ENCODE assay signal across 8 cellular contexts in the genomic region with DNA sequence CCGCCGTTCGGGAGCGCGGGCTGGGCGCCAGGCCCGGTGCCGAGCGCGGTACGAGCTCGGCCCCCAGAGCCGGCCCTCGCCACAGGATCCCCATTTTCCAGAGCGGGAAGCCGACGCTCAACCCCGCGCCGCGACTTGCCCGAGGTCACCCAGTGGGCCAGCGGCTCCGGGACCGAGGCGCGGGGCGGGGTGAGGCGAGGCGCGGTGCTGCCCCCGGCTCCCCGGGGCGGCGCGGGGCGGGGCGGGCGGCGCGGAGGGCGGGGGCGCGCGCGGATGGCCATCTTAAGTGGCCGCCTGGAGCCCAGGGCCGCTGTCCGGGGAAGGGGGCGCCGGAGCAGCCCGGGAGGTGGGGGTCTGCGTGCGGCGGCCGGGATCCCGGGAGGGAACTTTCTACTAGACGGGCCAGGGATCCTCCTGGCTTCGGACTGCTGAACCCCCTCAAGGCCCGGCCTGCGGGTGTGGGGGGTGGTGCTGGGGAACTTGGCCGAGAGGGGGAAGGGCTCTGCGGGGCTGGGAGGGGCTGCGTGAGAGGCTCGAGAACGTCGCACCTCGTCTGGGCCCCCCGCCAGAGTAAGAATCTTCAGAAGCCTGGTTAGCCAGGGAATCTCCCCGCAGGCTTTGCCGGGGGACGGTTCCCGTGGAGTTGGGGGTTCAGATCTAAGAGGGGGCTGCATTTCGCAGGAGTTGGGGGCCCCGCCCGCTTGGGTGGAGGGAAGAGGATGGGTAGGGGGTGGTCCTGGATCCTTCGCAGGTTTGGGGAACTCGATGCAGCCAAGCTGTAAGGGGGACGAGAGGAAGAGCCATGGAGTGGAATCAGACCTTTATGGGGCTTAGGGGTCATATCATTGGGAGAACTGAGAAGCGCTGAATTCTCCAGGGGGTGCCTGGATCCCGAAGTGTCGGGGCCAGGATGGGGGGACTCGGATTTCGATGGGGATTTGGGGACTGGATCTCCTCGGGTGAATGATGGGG. TPM values are rescaled to one million over a fixed set of nuclear protein-coding genes. Genes with fewer than 3 reads are reported as not detected.
A peak's percentile ranks its signal among the peaks of the same experiment; 100 is the strongest.
DNase-seq lines count a peak whose midpoint lies in the region; ATAC-seq and TF ChIP-seq lines count a peak whose summit lies in the region.

No MANE protein-coding gene starts in this region.

- TF ChIP-seq POLR2A in ovary (IDR thresholded peaks at IDR 0.05), result peak; percentile 35

- CTCF ChIA-PET in BJ (lab: Yijun Ruan, JAX), result interaction anchor here (0.6 to 7.5 kb wide), 5 partner anchors 14 to 267 kb away, joined by 3 to 57 read pairs (median 3); no protein-coding TSS in a partner anchor
- CTCF ChIA-PET in Panc1 (lab: Charles Lee), result interaction anchor here (0.6 to 0.7 kb wide), 2 partner anchors 14 to 199 kb away, joined by 4 read pairs; no protein-coding TSS in a partner anchor

- in situ Hi-C loops in Panc1 (cut with HindIII; ENCODE audit: low pct_unique_long_range_greater_than_20kb, low sequenced_read_pairs), result no loop called here

- H3K4me3 ChIP-seq in BJ (ENCODE audit: low read depth, low read length), result peak overlapping the region; percentile 81
- H3K4me3 ChIP-seq in Panc1 (ENCODE audit: low read depth in 2 of 2, low read length in 2 of 2), result peak overlapping the region; percentile 95
- H3K4me3 ChIP-seq in ovary, result peak overlapping the region; percentile 52

- TF ChIP-seq CTCF in BJ (IDR thresholded peaks at IDR 0.05; ENCODE audit: insufficient read depth, low read depth, low read length) (no peak), Panc1 (IDR thresholded peaks at IDR 0.05) (no peak), ovary (IDR thresholded peaks at IDR 0.05) (no peak)

- H3K27ac ChIP-seq in Panc1 (ENCODE audit: low read length), result peak overlapping the region; percentile 97
- H3K27ac ChIP-seq in ovary, result peak overlapping the region; percentile 63 to 97

- peaks cover 22% of the 10 kb centered on the region for H3K4me1 ChIP-seq in Panc1 (ENCODE audit: control insufficient read depth, insufficient read depth, low read length)
- H3K4me1 ChIP-seq in ovary (ENCODE audit: insufficient read depth), result peaks cover 10% of the 10 kb centered on the region

- 0 to 1% (median 0%) methylated on average over 49 to 85 of the region's 85 CpGs for WGBS in ovary, 3 donors

- TF ChIP-seq EP300 in ovary (IDR thresholded peaks at IDR 0.05), result no peak

- POLR2A ChIA-PET in BJ (lab: Charles Lee) (interaction anchor here (0.6 to 0.7 kb wide), 2 partner anchors 185 to 1089 kb away, joined by 3 read pairs; no protein-coding TSS in a partner anchor), Panc1 (lab: Charles Lee) (no interaction called here)

- ATAC-seq in GM19035 (IDR thresholded peaks at IDR 0.05; ENCODE audit: unreplicated experiment) (peak; percentile 60), HG03196 (IDR thresholded peaks at IDR 0.05; ENCODE audit: unreplicated experiment) (peak; percentile 42), Panc1 (peak; percentile 87)

- H3K36me3 ChIP-seq in BJ (ENCODE audit: control insufficient read depth, insufficient read depth, low read length) (peaks cover 14% of the 10 kb centered on the region), Panc1 (ENCODE audit: control insufficient read depth, insufficient read depth, low read length) (no peaks in the 10 kb centered on the region; the same call in 1 of the 2 replicates), ovary (no peaks in the 10 kb centered on the region)

- peaks cover 2% of the 10 kb centered on the region; the same call in 1 of the 2 replicates for H3K27me3 ChIP-seq in BJ (ENCODE audit: control insufficient read depth, insufficient read depth, low read length)
- no peaks in the 10 kb centered on the region for H3K27me3 ChIP-seq in Panc1 (ENCODE audit: control insufficient read depth, insufficient read depth, low read length)
- H3K27me3 ChIP-seq in ovary, result no peaks in the 10 kb centered on the region

- intact Hi-C loops in Panc1 (cut with micrococcal nuclease; ENCODE audit: unreplicated experiment), result no loop called here
- intact Hi-C loops in ovary (cut with DNase I), result no loop called here

- DNase-seq in BJ (ENCODE audit: low read depth), result peak; percentile 13
- no peak for DNase-seq in Panc1 (ENCODE audit: low read depth, low spot score)
- DNase-seq in activated naive CD4-positive, alpha-beta T cell treated with Interleukin-2 at 50 U/mL for 16 hours, result peak; percentile 68
- DNase-seq in glomerular visceral epithelial cell (ENCODE audit: extremely low spot score), result peak; percentile 69
- DNase-seq in ovary, result peak; percentile 85 to 88 (median 85)
- DNase-seq in foreskin melanocyte, result no peak

- BruUV-seq in Panc1 (replicated peaks; lab: Mats Ljungman, UMichigan), result no TSS peak

- no peaks in the 10 kb centered on the region for H3K9me3 ChIP-seq in Panc1 (ENCODE audit: control insufficient read depth, insufficient read depth, low read depth, low read length)
- no peaks in the 10 kb centered on the region for H3K9me3 ChIP-seq in ovary

RNA-seq across cellular contexts. Expression of a gene that starts 0.7 kb away (rescaled TPM):
- polyA plus RNA-seq in BJ (2011; rRNA removed), result 114 and 164 TPM in 2 replicates
- polyA minus RNA-seq in BJ (2011; rRNA and poly(A)+ RNA removed), result 148 and 217 TPM in 2 replicates
- 298 TPM for total RNA-seq in Panc1 (2021; ENCODE audit: unreplicated experiment)
- 383 TPM for polyA plus RNA-seq in Panc1 (2012; ENCODE audit: insufficient read length)
- 100 to 1,000 TPM in 5 of 7 donors, 10 to 100 TPM in 2; 48.4 to 208 (median 136) TPM for total RNA-seq in ovary
- 10 to 100 TPM; 77.3 to 86.6 TPM for polyA plus RNA-seq in ovary

RNA-seq across cellular contexts. Expression of a gene that starts 7.3 kb away (rescaled TPM):
- polyA plus RNA-seq in BJ (2011; rRNA removed), result not detected in 2 replicates
- polyA minus RNA-seq in BJ (2011; rRNA and poly(A)+ RNA removed), result not detected in 2 replicates
- total RNA-seq in Panc1 (2021; ENCODE audit: unreplicated experiment), result not detected
- not detected for polyA plus RNA-seq in Panc1 (2012; ENCODE audit: insufficient read length)
- 10 to 100 TPM in 3 of 7 donors, 1 to 10 TPM in 4; 2.4 to 14.1 (median 10.0) TPM for total RNA-seq in ovary
- 10 to 100 TPM; 15.5 to 45.7 TPM for polyA plus RNA-seq in ovary

RNA-seq across cellular contexts. Expression of a gene that starts 20.1 kb away (rescaled TPM):
- polyA plus RNA-seq in BJ (2011; rRNA removed) (not detected in 2 replicates), ovary (not detected)
- polyA minus RNA-seq in BJ (2011; rRNA and poly(A)+ RNA removed), result not detected in 2 replicates
- total RNA-seq in Panc1 (2021; ENCODE audit: unreplicated experiment) (not detected), ovary (not detected)
- polyA plus RNA-seq in Panc1 (2012; ENCODE audit: insufficient read length), result not detected

RNA-seq across cellular contexts. Expression of a gene that starts 32.0 kb away (rescaled TPM):
- polyA plus RNA-seq in BJ (2011; rRNA removed) (0.83 and 1.2 TPM in 2 replicates), ovary (10 to 100 TPM in 1 of 2 donors, under 1 TPM in 1; 0.31 to 10.3 TPM)
- polyA minus RNA-seq in BJ (2011; rRNA and poly(A)+ RNA removed), result 0.24 TPM in 1 of 2 replicates, not detected in the other
- total RNA-seq in Panc1 (2021; ENCODE audit: unreplicated experiment) (not detected), ovary (100 to 1,000 TPM in 1 of 7 donors, 10 to 100 TPM in 1, 1 to 10 TPM in 3, under 1 TPM in 1, not detected in 1; 0.35 to 108 (median 4.3) TPM)
- polyA plus RNA-seq in Panc1 (2012; ENCODE audit: insufficient read length), result not detected

Comparison
In these comparisons a context has a peak if more than half of its experiments do, and no peak if none do; other contexts are left out.
1. DNase-seq: peak in BJ (single experiment), activated naive CD4-positive, alpha-beta T cell treated with Interleukin-2 at 50 U/mL for 16 hours (single experiment), glomerular visceral epithelial cell (single experiment) and ovary (5 of 5); none in Panc1 (single experiment) and foreskin melanocyte (single experiment).
2. Peak in every context shown above with its lines, with median percentiles within 50 percentile points of each other: H3K4me3 ChIP-seq and ATAC-seq.